ENCODE assay signal across 1 cellular context in the genomic region with DNA sequence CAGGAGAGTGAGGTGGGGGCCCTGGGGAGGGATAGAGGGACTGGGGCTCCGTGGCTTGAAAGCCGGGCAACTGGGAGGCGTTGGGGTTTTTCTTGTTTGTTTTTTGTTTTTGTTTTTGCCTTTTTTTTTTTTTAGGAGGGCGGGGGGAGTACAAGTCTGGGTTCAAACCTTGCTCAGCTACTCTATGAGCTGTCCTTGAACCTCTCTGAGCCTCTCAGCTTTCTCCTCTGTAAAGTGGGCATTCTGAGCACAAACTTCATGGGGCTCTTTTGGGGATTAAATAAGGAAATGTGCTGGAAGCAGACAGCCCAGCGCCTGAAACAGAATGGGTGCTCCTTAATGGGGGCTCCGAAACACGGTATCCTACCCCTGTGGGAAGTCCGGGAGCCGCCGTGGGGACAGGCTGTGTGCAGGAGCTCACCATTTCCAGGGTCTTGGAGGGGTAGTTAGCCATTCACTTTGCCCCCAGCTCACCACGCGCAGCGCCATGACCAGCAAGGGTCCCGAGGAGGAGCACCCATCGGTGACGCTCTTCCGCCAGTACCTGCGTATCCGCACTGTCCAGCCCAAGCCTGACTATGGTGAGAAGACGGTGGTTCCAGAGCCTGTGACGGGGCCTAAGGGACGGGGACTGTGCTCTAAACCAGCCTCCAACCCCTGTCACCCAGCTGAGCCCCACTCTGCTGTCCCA.
TF ChIP-seq lines count a peak whose summit lies in the region.

No MANE protein-coding gene starts in this region.

TF ChIP-seq in K562, 482 proteins besides CTCF, POLR2A, EP300 and RAD21 (continued from another document):
- TF ChIP-seq, protein P1, sequence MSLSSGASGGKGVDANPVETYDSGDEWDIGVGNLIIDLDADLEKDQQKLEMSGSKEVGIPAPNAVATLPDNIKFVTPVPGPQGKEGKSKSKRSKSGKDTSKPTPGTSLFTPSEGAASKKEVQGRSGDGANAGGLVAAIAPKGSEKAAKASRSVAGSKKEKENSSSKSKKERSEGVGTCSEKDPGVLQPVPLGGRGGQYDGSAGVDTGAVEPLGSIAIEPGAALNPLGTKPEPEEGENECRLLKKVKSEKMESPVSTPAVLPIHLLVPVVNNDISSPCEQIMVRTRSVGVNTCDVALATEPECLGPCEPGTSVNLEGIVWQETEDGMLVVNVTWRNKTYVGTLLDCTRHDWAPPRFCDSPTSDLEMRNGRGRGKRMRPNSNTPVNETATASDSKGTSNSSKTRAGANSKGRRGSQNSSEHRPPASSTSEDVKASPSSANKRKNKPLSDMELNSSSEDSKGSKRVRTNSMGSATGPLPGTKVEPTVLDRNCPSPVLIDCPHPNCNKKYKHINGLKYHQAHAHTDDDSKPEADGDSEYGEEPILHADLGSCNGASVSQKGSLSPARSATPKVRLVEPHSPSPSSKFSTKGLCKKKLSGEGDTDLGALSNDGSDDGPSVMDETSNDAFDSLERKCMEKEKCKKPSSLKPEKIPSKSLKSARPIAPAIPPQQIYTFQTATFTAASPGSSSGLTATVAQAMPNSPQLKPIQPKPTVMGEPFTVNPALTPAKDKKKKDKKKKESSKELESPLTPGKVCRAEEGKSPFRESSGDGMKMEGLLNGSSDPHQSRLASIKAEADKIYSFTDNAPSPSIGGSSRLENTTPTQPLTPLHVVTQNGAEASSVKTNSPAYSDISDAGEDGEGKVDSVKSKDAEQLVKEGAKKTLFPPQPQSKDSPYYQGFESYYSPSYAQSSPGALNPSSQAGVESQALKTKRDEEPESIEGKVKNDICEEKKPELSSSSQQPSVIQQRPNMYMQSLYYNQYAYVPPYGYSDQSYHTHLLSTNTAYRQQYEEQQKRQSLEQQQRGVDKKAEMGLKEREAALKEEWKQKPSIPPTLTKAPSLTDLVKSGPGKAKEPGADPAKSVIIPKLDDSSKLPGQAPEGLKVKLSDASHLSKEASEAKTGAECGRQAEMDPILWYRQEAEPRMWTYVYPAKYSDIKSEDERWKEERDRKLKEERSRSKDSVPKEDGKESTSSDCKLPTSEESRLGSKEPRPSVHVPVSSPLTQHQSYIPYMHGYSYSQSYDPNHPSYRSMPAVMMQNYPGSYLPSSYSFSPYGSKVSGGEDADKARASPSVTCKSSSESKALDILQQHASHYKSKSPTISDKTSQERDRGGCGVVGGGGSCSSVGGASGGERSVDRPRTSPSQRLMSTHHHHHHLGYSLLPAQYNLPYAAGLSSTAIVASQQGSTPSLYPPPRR (CRISPR knock-in tag; IDR thresholded peaks at IDR 0.05; ENCODE audit: borderline replicate concordance), result no peak
- no peak for TF ChIP-seq COPS2 (conservative IDR thresholded peaks at IDR 0.05)
- no peak for TF ChIP-seq ZNF316 (IDR thresholded peaks at IDR 0.05)
- TF ChIP-seq NR2C2 (CRISPR knock-in tag; IDR thresholded peaks at IDR 0.05), result no peak
- peak; percentile 71 for TF ChIP-seq NR2C2 (tag; IDR thresholded peaks at IDR 0.05)
- no peak for TF ChIP-seq KAT7 (CRISPR knock-in tag; IDR thresholded peaks at IDR 0.05; ENCODE audit: borderline replicate concordance)
- TF ChIP-seq SUPT5H (IDR thresholded peaks at IDR 0.05), result peak; percentile 95
- 0 out of 4 replicates have a peak, but pooled peaks of 1 of the 2 experiments have one; percentile 29 for TF ChIP-seq NONO (IDR thresholded peaks at IDR 0.05; ENCODE audit: low read depth in 2 of 2, low read length in 1 of 2)
- TF ChIP-seq CBX1 (IDR thresholded peaks at IDR 0.05; ENCODE audit: low read depth), result peak; percentile 81; the same call in 1 of the 2 replicates
- 0 out of 2 replicates have a peak, but pooled peaks have one; percentile 8 for TF ChIP-seq KLF1 (tag; IDR thresholded peaks at IDR 0.05)
- TF ChIP-seq FOXJ2 (tag; IDR thresholded peaks at IDR 0.05), result no peak
- 0 out of 2 replicates have a peak, but pooled peaks have one; percentile 11 for TF ChIP-seq SMARCE1 (IDR thresholded peaks at IDR 0.05)
- TF ChIP-seq, protein P2, sequence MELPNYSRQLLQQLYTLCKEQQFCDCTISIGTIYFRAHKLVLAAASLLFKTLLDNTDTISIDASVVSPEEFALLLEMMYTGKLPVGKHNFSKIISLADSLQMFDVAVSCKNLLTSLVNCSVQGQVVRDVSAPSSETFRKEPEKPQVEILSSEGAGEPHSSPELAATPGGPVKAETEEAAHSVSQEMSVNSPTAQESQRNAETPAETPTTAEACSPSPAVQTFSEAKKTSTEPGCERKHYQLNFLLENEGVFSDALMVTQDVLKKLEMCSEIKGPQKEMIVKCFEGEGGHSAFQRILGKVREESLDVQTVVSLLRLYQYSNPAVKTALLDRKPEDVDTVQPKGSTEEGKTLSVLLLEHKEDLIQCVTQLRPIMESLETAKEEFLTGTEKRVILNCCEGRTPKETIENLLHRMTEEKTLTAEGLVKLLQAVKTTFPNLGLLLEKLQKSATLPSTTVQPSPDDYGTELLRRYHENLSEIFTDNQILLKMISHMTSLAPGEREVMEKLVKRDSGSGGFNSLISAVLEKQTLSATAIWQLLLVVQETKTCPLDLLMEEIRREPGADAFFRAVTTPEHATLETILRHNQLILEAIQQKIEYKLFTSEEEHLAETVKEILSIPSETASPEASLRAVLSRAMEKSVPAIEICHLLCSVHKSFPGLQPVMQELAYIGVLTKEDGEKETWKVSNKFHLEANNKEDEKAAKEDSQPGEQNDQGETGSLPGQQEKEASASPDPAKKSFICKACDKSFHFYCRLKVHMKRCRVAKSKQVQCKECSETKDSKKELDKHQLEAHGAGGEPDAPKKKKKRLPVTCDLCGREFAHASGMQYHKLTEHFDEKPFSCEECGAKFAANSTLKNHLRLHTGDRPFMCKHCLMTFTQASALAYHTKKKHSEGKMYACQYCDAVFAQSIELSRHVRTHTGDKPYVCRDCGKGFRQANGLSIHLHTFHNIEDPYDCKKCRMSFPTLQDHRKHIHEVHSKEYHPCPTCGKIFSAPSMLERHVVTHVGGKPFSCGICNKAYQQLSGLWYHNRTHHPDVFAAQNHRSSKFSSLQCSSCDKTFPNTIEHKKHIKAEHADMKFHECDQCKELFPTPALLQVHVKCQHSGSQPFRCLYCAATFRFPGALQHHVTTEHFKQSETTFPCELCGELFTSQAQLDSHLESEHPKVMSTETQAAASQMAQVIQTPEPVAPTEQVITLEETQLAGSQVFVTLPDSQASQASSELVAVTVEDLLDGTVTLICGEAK (IDR thresholded peaks at IDR 0.05), result peak; percentile 4; the same call in 1 of the 2 replicates
- TF ChIP-seq, protein P2 (CRISPR knock-in tag; IDR thresholded peaks at IDR 0.05), result no peak
- TF ChIP-seq, protein P3, sequence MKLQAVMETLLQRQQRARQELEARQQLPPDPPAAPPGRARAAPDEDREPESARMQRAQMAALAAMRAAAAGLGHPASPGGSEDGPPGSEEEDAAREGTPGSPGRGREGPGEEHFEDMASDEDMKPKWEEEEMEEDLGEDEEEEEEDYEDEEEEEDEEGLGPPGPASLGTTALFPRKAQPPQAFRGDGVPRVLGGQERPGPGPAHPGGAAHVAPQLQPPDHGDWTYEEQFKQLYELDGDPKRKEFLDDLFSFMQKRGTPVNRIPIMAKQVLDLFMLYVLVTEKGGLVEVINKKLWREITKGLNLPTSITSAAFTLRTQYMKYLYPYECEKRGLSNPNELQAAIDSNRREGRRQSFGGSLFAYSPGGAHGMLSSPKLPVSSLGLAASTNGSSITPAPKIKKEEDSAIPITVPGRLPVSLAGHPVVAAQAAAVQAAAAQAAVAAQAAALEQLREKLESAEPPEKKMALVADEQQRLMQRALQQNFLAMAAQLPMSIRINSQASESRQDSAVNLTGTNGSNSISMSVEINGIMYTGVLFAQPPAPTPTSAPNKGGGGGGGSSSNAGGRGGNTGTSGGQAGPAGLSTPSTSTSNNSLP (IDR thresholded peaks at IDR 0.05; ENCODE audit: borderline replicate concordance, low read depth, low read length), result no peak
- TF ChIP-seq YY1 (IDR thresholded peaks at IDR 0.05; ENCODE audit: borderline replicate concordance in 1 of 3, control insufficient read depth in 1 of 3, extremely low read depth in 1 of 3, insufficient read depth in 3 of 3, insufficient read length in 1 of 3, insufficient replicate concordance in 2 of 3, low read depth in 1 of 3, low read length in 2 of 3), result peak in 2 of 3 experiments; percentile 30 to 62
- peak; percentile 7 for TF ChIP-seq TAF1 (IDR thresholded peaks at IDR 0.05; ENCODE audit: control insufficient read depth, extremely low read depth, insufficient read depth, low read length, severe bottlenecking)
- peak; percentile 57 for TF ChIP-seq CREM (IDR thresholded peaks at IDR 0.05; ENCODE audit: low read depth)
- 0 out of 2 replicates have a peak, but pooled peaks have one; percentile 23 for TF ChIP-seq NFIC (IDR thresholded peaks at IDR 0.05)
- no peak for TF ChIP-seq ESRRB (CRISPR knock-in tag; IDR thresholded peaks at IDR 0.05; ENCODE audit: borderline replicate concordance)
- no peak for TF ChIP-seq RCOR1 (IDR thresholded peaks at IDR 0.05; ENCODE audit: borderline replicate concordance in 1 of 2, low read depth in 2 of 2, low read length in 2 of 2)
- TF ChIP-seq LARP7 (IDR thresholded peaks at IDR 0.05), result 0 out of 2 replicates have a peak, but pooled peaks have one; percentile 26
- TF ChIP-seq, protein P4, sequence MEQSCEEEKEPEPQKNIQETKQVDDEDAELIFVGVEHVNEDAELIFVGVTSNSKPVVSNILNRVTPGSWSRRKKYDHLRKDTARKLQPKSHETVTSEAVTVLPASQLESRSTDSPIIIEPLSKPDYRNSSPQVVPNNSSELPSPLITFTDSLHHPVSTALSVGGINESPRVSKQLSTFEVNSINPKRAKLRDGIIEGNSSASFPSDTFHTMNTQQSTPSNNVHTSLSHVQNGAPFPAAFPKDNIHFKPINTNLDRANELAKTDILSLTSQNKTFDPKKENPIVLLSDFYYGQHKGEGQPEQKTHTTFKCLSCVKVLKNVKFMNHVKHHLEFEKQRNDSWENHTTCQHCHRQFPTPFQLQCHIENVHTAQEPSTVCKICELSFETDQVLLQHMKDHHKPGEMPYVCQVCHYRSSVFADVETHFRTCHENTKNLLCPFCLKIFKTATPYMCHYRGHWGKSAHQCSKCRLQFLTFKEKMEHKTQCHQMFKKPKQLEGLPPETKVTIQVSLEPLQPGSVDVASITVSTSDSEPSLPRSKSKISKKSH (CRISPR knock-in tag; IDR thresholded peaks at IDR 0.05), result no peak
- TF ChIP-seq BACH1 (tag; IDR thresholded peaks at IDR 0.05), result no peak
- peak; percentile 32; the same call in 1 of the 2 replicates for TF ChIP-seq ZBTB7A (IDR thresholded peaks at IDR 0.05; ENCODE audit: borderline replicate concordance, control insufficient read depth, low read depth, low read length)
- no peak for TF ChIP-seq ZKSCAN8 (CRISPR knock-in tag; IDR thresholded peaks at IDR 0.05)
TF ChIP-seq in K562: peak in this region for 34.
